Comparison of ENCODE assay signal across 11 cellular contexts in genomic region chr11:68106165-68106940, GRCh38. TPM values are rescaled to one million over a fixed set of nuclear protein-coding genes. Genes with fewer than 3 reads are reported as not detected.
A peak's percentile ranks its signal among the peaks of the same experiment; 100 is the strongest.
DNase-seq lines count a peak whose midpoint lies in the region; ATAC-seq and TF ChIP-seq lines count a peak whose summit lies in the region.
"Had no signal": no experiment of that assay in that cellular context is flagged by ENCODE, and none has a peak within 500 bp of the region (broad histone marks: within the 10 kb centered on the region; RNA-seq: fewer than 3 reads in every experiment).

No MANE protein-coding gene starts in this region.

- H3K4me1 Mint-ChIP-seq in activated CD8-positive, alpha-beta memory T cell treated with anti-CD3 and anti-CD28 coated beads, Interleukin-2, amount 10 ng/mL, durations not matched to agents 7 days and 5 days, result no peaks in the 10 kb centered on the region
- H3K4me1 Mint-ChIP-seq in endodermal cell (peaks cover 28% of the 10 kb centered on the region), type B pancreatic cell (ENCODE audit: unreplicated experiment) (peaks cover 29% of the 10 kb centered on the region)
- no peaks in the 10 kb centered on the region for H3K4me1 Mint-ChIP-seq in activated CD4-positive, alpha-beta memory T cell treated with anti-CD3 and anti-CD28 coated beads for 36 hours (ENCODE audit: low read depth)

- H3K4me1 ChIP-seq in endodermal cell (ENCODE audit: control insufficient read depth, insufficient read depth, low read length) (peaks cover 7% of the 10 kb centered on the region), mesodermal cell (ENCODE audit: control insufficient read depth, insufficient read depth, low read length, poor library complexity, severe bottlenecking) (peaks cover 7% of the 10 kb centered on the region), SJCRH30 (no peaks in the 10 kb centered on the region)

- POLR2A ChIA-PET in RWPE1 (lab: Yijun Ruan, JAX; ENCODE audit: low non-redundant PET), result no interaction called here
- POLR2A ChIA-PET in activated CD4-positive, alpha-beta memory T cell treated with anti-CD3 and anti-CD28 coated beads for 36 hours (lab: Charles Lee), result no interaction called here

- H3K9me3 Mint-ChIP-seq in activated CD8-positive, alpha-beta memory T cell treated with anti-CD3 and anti-CD28 coated beads, Interleukin-2, amount 10 ng/mL, durations not matched to agents 7 days and 5 days (ENCODE audit: low read depth), result no peaks in the 10 kb centered on the region
- H3K9me3 Mint-ChIP-seq in endodermal cell, result peaks cover 7% of the 10 kb centered on the region
- H3K9me3 Mint-ChIP-seq in type B pancreatic cell, result no peaks in the 10 kb centered on the region
- H3K9me3 Mint-ChIP-seq in activated CD4-positive, alpha-beta memory T cell treated with anti-CD3 and anti-CD28 coated beads for 36 hours, result no peaks in the 10 kb centered on the region

- H3K9ac ChIP-seq in endodermal cell (ENCODE audit: extremely low read depth, low read length, poor library complexity, severe bottlenecking), result no peak overlapping the region

- no peak overlapping the region for H3K27ac ChIP-seq in endodermal cell (ENCODE audit: low read depth, low read length)
- H3K27ac ChIP-seq in mesodermal cell (ENCODE audit: low read depth, low read length, severe bottlenecking), result peak overlapping the region; percentile 16
- no peak overlapping the region for H3K27ac ChIP-seq in RWPE1
- no peak overlapping the region for H3K27ac ChIP-seq in SJCRH30

- no peaks in the 10 kb centered on the region for H3K36me3 Mint-ChIP-seq in activated CD8-positive, alpha-beta memory T cell treated with anti-CD3 and anti-CD28 coated beads, Interleukin-2, amount 10 ng/mL, durations not matched to agents 7 days and 5 days
- H3K36me3 Mint-ChIP-seq in endodermal cell (ENCODE audit: low read depth) (peaks cover 38% of the 10 kb centered on the region), type B pancreatic cell (peaks cover 17% of the 10 kb centered on the region)
- no peaks in the 10 kb centered on the region for H3K36me3 Mint-ChIP-seq in activated CD4-positive, alpha-beta memory T cell treated with anti-CD3 and anti-CD28 coated beads for 36 hours

- no peak overlapping the region for H3K27ac Mint-ChIP-seq in activated CD8-positive, alpha-beta memory T cell treated with anti-CD3 and anti-CD28 coated beads, Interleukin-2, amount 10 ng/mL, durations not matched to agents 7 days and 5 days
- H3K27ac Mint-ChIP-seq in endodermal cell, result peak overlapping the region; percentile 74
- peak overlapping the region; percentile 80 for H3K27ac Mint-ChIP-seq in type B pancreatic cell
- H3K27ac Mint-ChIP-seq in activated CD4-positive, alpha-beta memory T cell treated with anti-CD3 and anti-CD28 coated beads for 36 hours, result no peak overlapping the region

- H3K36me3 ChIP-seq in endodermal cell (ENCODE audit: control insufficient read depth, insufficient read depth, low read length) (no peaks in the 10 kb centered on the region), mesodermal cell (ENCODE audit: control insufficient read depth, insufficient read depth, low read length) (peaks cover 35% of the 10 kb centered on the region), SJCRH30 (no peaks in the 10 kb centered on the region)

- peak; percentile 28 for DNase-seq in activated CD8-positive, alpha-beta memory T cell treated with anti-CD3 and anti-CD28 coated beads for 24 hours
- no peak for DNase-seq in activated CD8-positive, alpha-beta memory T cell treated with anti-CD3 and anti-CD28 coated beads, Interleukin-2, amount 10 ng/mL, durations not matched to agents 7 days and 5 days
- DNase-seq in endodermal cell (peak; percentile 48), type B pancreatic cell (ENCODE audit: extremely low spot score, unreplicated experiment) (no peak), RWPE1 (ENCODE audit: low spot score) (no peak), SJCRH30 (no peak)
- DNase-seq in activated CD4-positive, alpha-beta memory T cell treated with anti-CD3 and anti-CD28 coated beads for 36 hours, result no peak
- DNase-seq: activated T-cell treated with anti-CD3 and anti-CD28 coated beads, Interleukin-2, amount 50 U/mL, for 48 hours; midbrain; NCI-H187 had no signal

- intact Hi-C loops in activated CD4-positive, alpha-beta memory T cell treated with anti-CD3 and anti-CD28 coated beads for 36 hours (cut with micrococcal nuclease), result no loop called here

- H3K9me3 ChIP-seq in endodermal cell (ENCODE audit: control insufficient read depth, low read length) (peaks cover 8% of the 10 kb centered on the region), mesodermal cell (ENCODE audit: control insufficient read depth, low read length) (no peaks in the 10 kb centered on the region), SJCRH30 (replicated peaks) (no peaks in the 10 kb centered on the region)

- no peaks in the 10 kb centered on the region for H3K27me3 Mint-ChIP-seq in activated CD8-positive, alpha-beta memory T cell treated with anti-CD3 and anti-CD28 coated beads, Interleukin-2, amount 10 ng/mL, durations not matched to agents 7 days and 5 days
- H3K27me3 Mint-ChIP-seq in endodermal cell (ENCODE audit: insufficient read depth) (no peaks in the 10 kb centered on the region), type B pancreatic cell (no peaks in the 10 kb centered on the region)
- H3K27me3 Mint-ChIP-seq in activated CD4-positive, alpha-beta memory T cell treated with anti-CD3 and anti-CD28 coated beads for 36 hours, result no peaks in the 10 kb centered on the region

- peak overlapping the region; percentile 4 for H3K4me3 ChIP-seq in endodermal cell (ENCODE audit: low read length)
- no peak overlapping the region for H3K4me3 ChIP-seq in mesodermal cell (ENCODE audit: extremely low read depth, insufficient read depth, low read length, poor library complexity, severe bottlenecking)
- H3K4me3 ChIP-seq in SJCRH30, result no peak overlapping the region

- WGBS in endodermal cell (ENCODE audit: insufficient coverage in 1 of 2, insufficient read length in 1 of 2), 2 experiments, result 85 to 100% methylated on average over 3 to 8 of the region's 8 CpGs
- 96 to 98% methylated on average over 4 to 6 of the region's 8 CpGs for WGBS in mesodermal cell (ENCODE audit: insufficient coverage in 2 of 2), 2 experiments

- no peak for ATAC-seq in activated CD8-positive, alpha-beta memory T cell treated with anti-CD3 and anti-CD28 coated beads, Interleukin-2, amount 10 ng/mL, durations not matched to agents 7 days and 5 days

- TF ChIP-seq CTCF in endodermal cell (conservative IDR thresholded peaks at IDR 0.05), result no peak
- no peak for TF ChIP-seq CTCF in type B pancreatic cell (conservative IDR thresholded peaks at IDR 0.05)
- TF ChIP-seq CTCF in RWPE1 (conservative IDR thresholded peaks at IDR 0.05; ENCODE audit: low read depth), result no peak

- CTCF ChIA-PET in activated CD8-positive, alpha-beta memory T cell treated with anti-CD3 and anti-CD28 coated beads, Interleukin-2, amount 10 ng/mL, durations not matched to agents 7 days and 5 days (lab: Charles Lee), result no interaction called here
- CTCF ChIA-PET in RWPE1 (lab: Yijun Ruan, JAX), result interaction anchor here (0.6 kb wide), 1 partner anchor 566 kb away, joined by 4 read pairs; no protein-coding TSS in a partner anchor
- CTCF ChIA-PET in activated CD4-positive, alpha-beta memory T cell treated with anti-CD3 and anti-CD28 coated beads for 36 hours (lab: Charles Lee), result no interaction called here

- H3K27me3 ChIP-seq in endodermal cell (ENCODE audit: control insufficient read depth, insufficient read depth, low read length, poor library complexity, severe bottlenecking) (no peaks in the 10 kb centered on the region), SJCRH30 (no peaks in the 10 kb centered on the region)

- H3K4me3 Mint-ChIP-seq in activated CD8-positive, alpha-beta memory T cell treated with anti-CD3 and anti-CD28 coated beads, Interleukin-2, amount 10 ng/mL, durations not matched to agents 7 days and 5 days, result no peak overlapping the region
- H3K4me3 Mint-ChIP-seq in endodermal cell (peak overlapping the region; percentile 17), type B pancreatic cell (peak overlapping the region; percentile 13)
- H3K4me3 Mint-ChIP-seq in activated CD4-positive, alpha-beta memory T cell treated with anti-CD3 and anti-CD28 coated beads for 36 hours, result no peak overlapping the region

RNA-seq across cellular contexts. Expression of gene CHKA, which starts 14.8 kb away (rescaled TPM):
- total RNA-seq in activated CD8-positive, alpha-beta memory T cell treated with anti-CD3 and anti-CD28 coated beads, Interleukin-2, amount 10 ng/mL, durations not matched to agents 7 days and 5 days, result 10 to 100 TPM in 1 of 2 experiments, 1 to 10 TPM in 1; 5.3 to 12.9 TPM
- total RNA-seq in endodermal cell (10 to 100 TPM; 56.1 to 75.9 TPM), type B pancreatic cell (ENCODE audit: low replicate concordance) (32.2 and 46.7 TPM in 2 replicates)
- 34.8 TPM for polyA plus RNA-seq in endodermal cell (2013, experiment 1 of 2)
- polyA plus RNA-seq in endodermal cell (2013, experiment 2 of 2), result 39.5 TPM
- 37.0 TPM for polyA plus RNA-seq in mesodermal cell (2013, experiment 1 of 2)
- polyA plus RNA-seq in mesodermal cell (2013, experiment 2 of 2), result 36.7 TPM
- total RNA-seq in activated CD4-positive, alpha-beta memory T cell treated with anti-CD3 and anti-CD28 coated beads for 36 hours, result 1 to 10 TPM; 6.1 to 6.6 TPM
- total RNA-seq in SJCRH30 (2014; rRNA removed; shearing (Covaris generic)), result 32.6 and 37.1 TPM in 2 replicates

Comparison
In these comparisons a context has a peak if more than half of its experiments do, and no peak if none do; other contexts are left out.
1. DNase-seq: peak in activated CD8-positive, alpha-beta memory T cell treated with anti-CD3 and anti-CD28 coated beads for 24 hours (single experiment) and endodermal cell (single experiment); none in activated CD8-positive, alpha-beta memory T cell treated with anti-CD3 and anti-CD28 coated beads, Interleukin-2, amount 10 ng/mL, durations not matched to agents 7 days and 5 days (single experiment), type B pancreatic cell (single experiment), RWPE1 (single experiment), activated CD4-positive, alpha-beta memory T cell treated with anti-CD3 and anti-CD28 coated beads for 36 hours (single experiment) and SJCRH30 (0 of 2).
2. H3K27ac Mint-ChIP-seq: peak in endodermal cell (single experiment) and type B pancreatic cell (single experiment); none in activated CD8-positive, alpha-beta memory T cell treated with anti-CD3 and anti-CD28 coated beads, Interleukin-2, amount 10 ng/mL, durations not matched to agents 7 days and 5 days (single experiment) and activated CD4-positive, alpha-beta memory T cell treated with anti-CD3 and anti-CD28 coated beads for 36 hours (single experiment).
3. H3K4me3 Mint-ChIP-seq: peak in endodermal cell (single experiment) and type B pancreatic cell (single experiment); none in activated CD8-positive, alpha-beta memory T cell treated with anti-CD3 and anti-CD28 coated beads, Interleukin-2, amount 10 ng/mL, durations not matched to agents 7 days and 5 days (single experiment) and activated CD4-positive, alpha-beta memory T cell treated with anti-CD3 and anti-CD28 coated beads for 36 hours (single experiment).